ENCODE assay signal across 28 cellular contexts in the genomic region with DNA sequence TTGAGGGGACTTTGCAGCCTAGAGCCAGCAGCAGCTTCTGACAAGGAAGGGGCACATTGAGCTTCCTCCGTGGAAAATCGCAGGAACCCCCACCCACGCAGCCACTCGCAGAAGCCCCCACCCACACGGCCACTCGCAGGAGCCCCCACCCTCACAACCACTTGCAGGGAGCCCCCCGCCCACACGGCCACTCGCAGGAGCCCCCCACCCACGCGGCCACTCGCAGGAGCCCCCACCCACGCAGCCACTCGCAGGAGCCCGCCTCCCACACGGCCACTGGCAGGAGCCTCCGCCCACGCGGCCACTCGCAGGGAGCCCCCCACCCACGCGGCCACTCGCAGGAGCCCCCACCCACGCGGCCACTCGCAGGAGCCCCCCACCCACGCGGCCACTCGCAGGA.
"Had no signal": no experiment of that assay in that cellular context is flagged by ENCODE, and none has a peak within 500 bp of the region (broad histone marks: within the 10 kb centered on the region; RNA-seq: fewer than 3 reads in every experiment).

No MANE protein-coding gene starts in this region.

- H3K4me1 ChIP-seq: SJSA1 had no signal

- H3K27ac ChIP-seq: PC-9, RWPE1, SJSA1 had no signal

- DNase-seq: Kasumi-1, KG1, MG63, NCI-H1048, NCI-H1092 treated with DMSO at 0.1 percent for 48 hours, NCI-H1105 treated with DMSO at 0.1 percent for 48 hours, NCI-H1436, NCI-H146, NCI-H1694, NCI-H187 treated with DMSO at 0.1 percent for 48 hours, NCI-H2029, NCI-H2081, NCI-H2171 treated with DMSO at 0.1 percent for 48 hours, NCI-H2227 treated with DMSO at 0.1 percent for 48 hours, NCI-H345, NCI-H446, NCI-H510A treated with DMSO at 0.1 percent for 48 hours, NCI-H524 treated with DMSO at 0.1 percent for 48 hours, NCI-H526 treated with DMSO at 0.1 percent for 48 hours, NCI-H774, PC-9, Right ventricle myocardium superior, SHP77 treated with DMSO at 0.1 percent for 48 hours, SK-N-SH had no signal

- H3K27me3 ChIP-seq: MG63, SJSA1 had no signal

- ATAC-seq: K562, Panc1 had no signal

- H3K36me3 ChIP-seq: MG63, SJSA1 had no signal

- H3K9me3 ChIP-seq: MG63, SJSA1, SK-N-SH had no signal

- H3K4me3 ChIP-seq: K562, MG63, PC-9, SJSA1 had no signal
